ENCODE assay signal across 9 cellular contexts in the genomic region with DNA sequence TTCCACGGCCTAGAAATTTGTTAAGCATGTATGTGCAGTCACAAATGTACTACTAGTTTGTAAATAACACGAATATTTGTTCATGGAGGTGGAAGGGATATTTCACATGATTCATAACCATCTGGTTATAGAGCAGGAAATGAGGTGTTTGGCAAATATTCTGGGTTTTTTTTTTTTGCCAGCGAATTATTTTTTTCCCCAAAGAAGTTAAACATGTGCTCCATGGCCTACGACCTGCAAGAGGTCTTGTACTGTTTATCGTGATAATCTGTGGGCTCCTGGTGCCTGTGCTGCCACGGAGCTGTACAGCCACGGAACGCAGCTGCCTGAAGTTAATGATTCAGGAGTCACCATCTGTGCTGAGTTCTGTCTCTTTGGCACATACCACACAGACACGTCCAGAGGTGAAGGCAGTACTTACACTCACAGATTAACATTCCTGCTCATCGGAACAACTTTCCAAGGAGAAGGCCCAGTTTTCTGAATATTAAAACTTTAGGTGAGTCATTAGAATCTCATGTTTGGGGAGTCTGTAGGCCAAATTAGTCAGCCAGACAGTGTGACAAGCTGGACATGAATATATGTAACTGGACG.
DNase-seq lines count a peak whose midpoint lies in the region; ATAC-seq, FAIRE-seq and TF ChIP-seq lines count a peak whose summit lies in the region.
"Had no signal": no experiment of that assay in that cellular context is flagged by ENCODE, and none has a peak within 500 bp of the region (broad histone marks: within the 10 kb centered on the region; RNA-seq: fewer than 3 reads in every experiment).

No MANE protein-coding gene starts in this region.

- FAIRE-seq in astrocyte (lab: Jason Lieb, UNC): peak; percentile 95

- no peaks in the 10 kb centered on the region for H3K9me3 Mint-ChIP-seq in astrocyte (ENCODE audit: unreplicated experiment)
- H3K9me3 Mint-ChIP-seq in activated naive CD4-positive, alpha-beta T cell treated with anti-CD3 and anti-CD28 coated beads, Interleukin-2, amount 50 U/mL, for 72 hours: no peaks in the 10 kb centered on the region

- peak overlapping the region; percentile 77 for H3K4me2 ChIP-seq in astrocyte (ENCODE audit: low read length)

- peaks cover 40% of the 10 kb centered on the region for H3K4me1 Mint-ChIP-seq in astrocyte (ENCODE audit: low read depth, unreplicated experiment)

- H3K27me3 ChIP-seq in astrocyte (ENCODE audit: insufficient read depth, low read length) (no peaks in the 10 kb centered on the region), stomach (no peaks in the 10 kb centered on the region)

- H3K4me3 ChIP-seq in astrocyte (ENCODE audit: insufficient read depth, low read depth, low read length) (no peak overlapping the region), stomach (no peak overlapping the region)

- no peaks in the 10 kb centered on the region for H3K9me3 ChIP-seq in astrocyte (ENCODE audit: insufficient read depth, low read depth, low read length)
- H3K9me3 ChIP-seq in stomach: no peaks in the 10 kb centered on the region

- H3K36me3 ChIP-seq in astrocyte (ENCODE audit: insufficient read depth, low read length): no peaks in the 10 kb centered on the region
- no peaks in the 10 kb centered on the region for H3K36me3 ChIP-seq in stomach

- H3K27me3 Mint-ChIP-seq in astrocyte (ENCODE audit: low read depth, unreplicated experiment): no peaks in the 10 kb centered on the region

- no peak for ATAC-seq in GM19328 (IDR thresholded peaks at IDR 0.05; ENCODE audit: unreplicated experiment)
- ATAC-seq in activated naive CD4-positive, alpha-beta T cell treated with anti-CD3 and anti-CD28 coated beads, Interleukin-2, amount 50 U/mL, for 72 hours: no peak

- H3K4me3 Mint-ChIP-seq in astrocyte (ENCODE audit: unreplicated experiment): peak overlapping the region; percentile 51

- WGBS in stomach, 5 donors: 36 to 53% (median 45%) methylated on average over 11 of the region's 11 CpGs

- no peak for TF ChIP-seq EP300 in stomach (IDR thresholded peaks at IDR 0.05)

- H3K36me3 Mint-ChIP-seq in astrocyte (ENCODE audit: low read depth, unreplicated experiment): no peaks in the 10 kb centered on the region
- no peaks in the 10 kb centered on the region for H3K36me3 Mint-ChIP-seq in activated naive CD4-positive, alpha-beta T cell treated with anti-CD3 and anti-CD28 coated beads, Interleukin-2, amount 50 U/mL, for 72 hours

- peak overlapping the region; percentile 53 for H2AFZ ChIP-seq in astrocyte (ENCODE audit: low read depth, low read length)

- H3K79me2 ChIP-seq in astrocyte (ENCODE audit: insufficient read depth, low read length): no peaks in the 10 kb centered on the region

- H4K20me1 ChIP-seq in astrocyte (ENCODE audit: insufficient read depth, low read length): no peaks in the 10 kb centered on the region

- no peak for TF ChIP-seq POLR2A in stomach (IDR thresholded peaks at IDR 0.05)

- H3K4me1 ChIP-seq in astrocyte (ENCODE audit: insufficient read depth, low read length) (peaks cover 44% of the 10 kb centered on the region), stomach (peaks cover 8 to 34% (median 25%) of the 10 kb centered on the region in 4 donors)

- TF ChIP-seq CTCF in astrocyte (IDR thresholded peaks at IDR 0.05; ENCODE audit: insufficient read depth, low read depth, low read length) (no peak), stomach (IDR thresholded peaks at IDR 0.05) (no peak)

- DNase-seq in H4 (ENCODE audit: low spot score): peak; percentile 50
- DNase-seq in astrocyte (ENCODE audit: low read depth): peak; percentile 99
- DNase-seq in hepatic stellate cell (ENCODE audit: low spot score): peak; percentile 31
- no peak for DNase-seq in stomach
- DNase-seq in NCI-H1436 (lab: John Stamatoyannopoulos, UW): no peak
- no peak for DNase-seq in DMS79 (lab: John Stamatoyannopoulos, UW)
- no peak for DNase-seq in activated naive CD4-positive, alpha-beta T cell treated with anti-CD3 and anti-CD28 coated beads, Interleukin-2, amount 50 U/mL, for 72 hours (ENCODE audit: low spot score in 2 of 2)
- DNase-seq: activated CD4-positive, alpha-beta T cell treated with anti-CD3 and anti-CD28 coated beads for 48 hours had no signal

- peak overlapping the region; percentile 84 for H3K27ac Mint-ChIP-seq in astrocyte (ENCODE audit: unreplicated experiment)
- H3K27ac Mint-ChIP-seq in activated naive CD4-positive, alpha-beta T cell treated with anti-CD3 and anti-CD28 coated beads, Interleukin-2, amount 50 U/mL, for 72 hours: no peak overlapping the region

- intact Hi-C loops in stomach (cut with DNase I; ENCODE audit: low total_unique reads): no loop called here

- H3K27ac ChIP-seq in astrocyte (ENCODE audit: low read depth, low read length) (peak overlapping the region; percentile 99), stomach (peak overlapping the region; percentile 28 to 82 (median 80))

- peak overlapping the region; percentile 91 for H3K9ac ChIP-seq in astrocyte (ENCODE audit: low read length)

Comparison
In these comparisons a context has a peak if more than half of its experiments do, and no peak if none do; other contexts are left out.
1. DNase-seq: peak in H4 (single experiment), astrocyte (single experiment) and hepatic stellate cell (single experiment); none in stomach (single experiment), NCI-H1436 (single experiment), DMS79 (single experiment) and activated naive CD4-positive, alpha-beta T cell treated with anti-CD3 and anti-CD28 coated beads, Interleukin-2, amount 50 U/mL, for 72 hours (0 of 2).